In the genomic region with DNA sequence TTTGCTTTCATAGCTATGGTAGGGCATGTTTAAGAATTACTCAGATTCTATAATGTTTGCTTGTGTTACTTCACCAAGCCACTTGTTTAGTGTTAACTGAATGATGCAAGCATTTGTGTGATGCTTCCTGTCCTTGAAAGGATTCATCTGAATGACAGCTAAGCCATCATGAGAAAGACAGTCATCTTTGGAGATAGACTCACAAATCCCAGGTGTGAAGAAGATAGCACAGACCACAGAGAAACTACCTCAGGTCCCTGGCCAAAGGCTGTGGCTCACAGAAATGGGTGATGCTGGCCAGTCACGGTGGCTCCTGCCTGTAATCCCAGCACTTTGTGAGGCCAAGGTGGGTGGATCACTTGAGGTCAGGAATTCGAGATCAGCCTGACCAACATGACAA, we compare ENCODE assay signal across 18 cellular contexts.
DNase-seq lines count a peak whose midpoint lies in the region; ATAC-seq and TF ChIP-seq lines count a peak whose summit lies in the region.
"Had no signal": no experiment of that assay in that cellular context is flagged by ENCODE, and none has a peak within 500 bp of the region (broad histone marks: within the 10 kb centered on the region; RNA-seq: fewer than 3 reads in every experiment).

No MANE protein-coding gene starts in this region.

- ATAC-seq in activated CD8-positive, alpha-beta memory T cell treated with anti-CD3 and anti-CD28 coated beads, Interleukin-2, amount 10 ng/mL, durations not matched to agents 7 days and 5 days: peak; percentile 23
- no peak for ATAC-seq in Right ventricle myocardium superior (ENCODE audit: poor library complexity)

- H3K36me3 ChIP-seq in GM23248 (ENCODE audit: low read depth): 0 out of 2 replicates have a peak, but pooled peaks cover 5% of the 10 kb centered on the region

- H3K79me2 ChIP-seq in GM23248 (ENCODE audit: insufficient read depth): no peaks in the 10 kb centered on the region

- in situ Hi-C loops in GM23248 (cut with MboI): no loop called here

- H3K9me3 ChIP-seq in GM23248 (ENCODE audit: low read depth): no peaks in the 10 kb centered on the region
- H3K9me3 ChIP-seq: Caco-2 had no signal

- H3K4me1 Mint-ChIP-seq in activated CD8-positive, alpha-beta memory T cell treated with anti-CD3 and anti-CD28 coated beads, Interleukin-2, amount 10 ng/mL, durations not matched to agents 7 days and 5 days: peaks cover 2% of the 10 kb centered on the region
- H3K4me1 Mint-ChIP-seq in endothelial cell (ENCODE audit: unreplicated experiment): peaks cover 2% of the 10 kb centered on the region
- H3K4me1 Mint-ChIP-seq: CD14-positive monocyte had no signal

- no peaks in the 10 kb centered on the region for H3K27me3 Mint-ChIP-seq in activated CD8-positive, alpha-beta memory T cell treated with anti-CD3 and anti-CD28 coated beads, Interleukin-2, amount 10 ng/mL, durations not matched to agents 7 days and 5 days
- no peaks in the 10 kb centered on the region for H3K27me3 Mint-ChIP-seq in endothelial cell (ENCODE audit: unreplicated experiment)

- H4K20me1 ChIP-seq in GM23248 (ENCODE audit: insufficient read depth): no peaks in the 10 kb centered on the region

- no peaks in the 10 kb centered on the region for H3F3A ChIP-seq in GM23248 (ENCODE audit: insufficient read depth)

- no peaks in the 10 kb centered on the region for H3K9me3 Mint-ChIP-seq in activated CD8-positive, alpha-beta memory T cell treated with anti-CD3 and anti-CD28 coated beads, Interleukin-2, amount 10 ng/mL, durations not matched to agents 7 days and 5 days (ENCODE audit: low read depth)
- H3K9me3 Mint-ChIP-seq in endothelial cell (ENCODE audit: unreplicated experiment): no peaks in the 10 kb centered on the region
- H3K9me3 Mint-ChIP-seq: CD14-positive monocyte had no signal

- 78% methylated on average over 2 of the region's 2 CpGs for WGBS in GM23248 (ENCODE audit: low coverage in 1 of 2, low lambda C conversion rate in 2 of 2, missing lambda C conversion rate in 2 of 2), 2 experiments

- H3K4me2 ChIP-seq in GM23248 (ENCODE audit: unreplicated experiment): no peak overlapping the region
- H3K4me2 ChIP-seq: KMS-11, PC-9 had no signal

- CTCF ChIA-PET in activated CD8-positive, alpha-beta memory T cell treated with anti-CD3 and anti-CD28 coated beads, Interleukin-2, amount 10 ng/mL, durations not matched to agents 7 days and 5 days (lab: Charles Lee): no interaction called here

- no peak overlapping the region for H3K9ac ChIP-seq in GM23248
- H3K9ac ChIP-seq: KMS-11 had no signal

- H3K27me3 ChIP-seq in GM23248 (replicated peaks; ENCODE audit: insufficient read depth): no peaks in the 10 kb centered on the region

- no peak overlapping the region for H3K4me3 ChIP-seq in GM23248
- H3K4me3 ChIP-seq: PC-9 had no signal

- intact Hi-C loops in Right ventricle myocardium superior (cut with DNase I): no loop called here

- H3K4me3 Mint-ChIP-seq in activated CD8-positive, alpha-beta memory T cell treated with anti-CD3 and anti-CD28 coated beads, Interleukin-2, amount 10 ng/mL, durations not matched to agents 7 days and 5 days: no peak overlapping the region
- no peak overlapping the region for H3K4me3 Mint-ChIP-seq in endothelial cell (ENCODE audit: unreplicated experiment)
- H3K4me3 Mint-ChIP-seq: CD14-positive monocyte had no signal

- H3K36me3 Mint-ChIP-seq in activated CD8-positive, alpha-beta memory T cell treated with anti-CD3 and anti-CD28 coated beads, Interleukin-2, amount 10 ng/mL, durations not matched to agents 7 days and 5 days: no peaks in the 10 kb centered on the region
- H3K36me3 Mint-ChIP-seq in endothelial cell (ENCODE audit: low read depth, unreplicated experiment): no peaks in the 10 kb centered on the region

- H2AFZ ChIP-seq in GM23248: no peak overlapping the region

- H3K4me1 ChIP-seq in GM23248 (ENCODE audit: insufficient read depth): no peaks in the 10 kb centered on the region
- H3K4me1 ChIP-seq: Caco-2 had no signal

- H3K27ac ChIP-seq in GM23248: no peak overlapping the region
- H3K27ac ChIP-seq: KMS-11, PC-9 had no signal

- DNase-seq in activated CD8-positive, alpha-beta memory T cell treated with anti-CD3 and anti-CD28 coated beads, Interleukin-2, amount 10 ng/mL, durations not matched to agents 7 days and 5 days: no peak
- no peak for DNase-seq in activated CD8-positive, alpha-beta memory T cell treated with anti-CD3 and anti-CD28 coated beads, Interleukin-2, amount 50 U/mL, for 48 hours
- DNase-seq in GM23248 (peak; percentile 2), amniotic epithelial cell (ENCODE audit: low read depth) (peak; percentile 17), iris pigment epithelial cell (ENCODE audit: low read depth) (peak; percentile 10), endothelial cell (ENCODE audit: low spot score) (no peak), Right ventricle myocardium superior (no peak)
- no peak for DNase-seq in stimulated activated CD8-positive, alpha-beta memory T cell treated with anti-CD3 and anti-CD28 coated beads, Interleukin-4, amount 100 ng/mL, for 48 hours
- DNase-seq: Caco-2, MM.1S, NCI-H1105, NCI-H1694 treated with DMSO at 0.1 percent for 48 hours, NCI-H2171, NCI-H446 treated with DMSO at 0.1 percent for 48 hours, NCI-H748 treated with DMSO at 0.1 percent for 48 hours, PC-9 had no signal

- H3K9me2 ChIP-seq in GM23248 (ENCODE audit: insufficient read depth): no peaks in the 10 kb centered on the region

- no peak overlapping the region for H3K27ac Mint-ChIP-seq in activated CD8-positive, alpha-beta memory T cell treated with anti-CD3 and anti-CD28 coated beads, Interleukin-2, amount 10 ng/mL, durations not matched to agents 7 days and 5 days
- H3K27ac Mint-ChIP-seq in endothelial cell (ENCODE audit: unreplicated experiment): no peak overlapping the region
- H3K27ac Mint-ChIP-seq: CD14-positive monocyte had no signal

- no peak for TF ChIP-seq CTCF in endothelial cell (IDR thresholded peaks at IDR 0.05; ENCODE audit: unreplicated experiment)

Comparison
In these comparisons a context has a peak if more than half of its experiments do, and no peak if none do; other contexts are left out.
1. DNase-seq: peak in GM23248 (single experiment), amniotic epithelial cell (single experiment) and iris pigment epithelial cell (single experiment); none in activated CD8-positive, alpha-beta memory T cell treated with anti-CD3 and anti-CD28 coated beads, Interleukin-2, amount 10 ng/mL, durations not matched to agents 7 days and 5 days (single experiment), activated CD8-positive, alpha-beta memory T cell treated with anti-CD3 and anti-CD28 coated beads, Interleukin-2, amount 50 U/mL, for 48 hours (single experiment), endothelial cell (single experiment), stimulated activated CD8-positive, alpha-beta memory T cell treated with anti-CD3 and anti-CD28 coated beads, Interleukin-4, amount 100 ng/mL, for 48 hours (single experiment) and Right ventricle myocardium superior (single experiment).